In genomic region chr20:56469077-56469449, GRCh38 we compare ENCODE assay signal across 8 cellular contexts. TPM values are rescaled to one million over a fixed set of nuclear protein-coding genes. Genes with fewer than 3 reads are reported as not detected.
A peak's percentile ranks its signal among the peaks of the same experiment; 100 is the strongest.
DNase-seq lines count a peak whose midpoint lies in the region; ATAC-seq and TF ChIP-seq lines count a peak whose summit lies in the region.

No MANE protein-coding gene starts in this region.

- CTCF ChIA-PET in CD8-positive, alpha-beta T cell (lab: Charles Lee): interaction anchor here (1.1 to 2.0 kb wide), 4 partner anchors 22 to 68 kb away, joined by 3 to 6 read pairs (median 4); partner anchors contain the start of gene CASS4
- CTCF ChIA-PET in PC-9 (lab: Charles Lee): no interaction called here

- H3K27ac Mint-ChIP-seq in CD8-positive, alpha-beta T cell: peak overlapping the region; percentile 100

- TF ChIP-seq CTCF in CD8-positive, alpha-beta T cell (IDR thresholded peaks at IDR 0.05): no peak
- TF ChIP-seq CTCF in PC-9 (conservative IDR thresholded peaks at IDR 0.05) (no peak), epithelial cell of esophagus (IDR thresholded peaks at IDR 0.05; ENCODE audit: insufficient read depth, low read depth, low read length, missing control alignments) (no peak), osteoblast (IDR thresholded peaks at IDR 0.05; ENCODE audit: extremely low read depth, low read depth, low read length) (no peak)

- no peaks in the 10 kb centered on the region; the same call in 1 of the 2 replicates for H3F3A ChIP-seq in PC-9 (ENCODE audit: insufficient read depth, low read depth)

- peaks cover 41% of the 10 kb centered on the region for H3K4me1 Mint-ChIP-seq in CD8-positive, alpha-beta T cell (ENCODE audit: low read depth)

- peaks cover 24% of the 10 kb centered on the region for H3K4me1 ChIP-seq in CD8-positive, alpha-beta T cell (ENCODE audit: insufficient read depth, low read length)
- peaks cover 17% of the 10 kb centered on the region for H3K4me1 ChIP-seq in PC-9 (replicated peaks; ENCODE audit: insufficient read depth)
- peaks cover 17% of the 10 kb centered on the region for H3K4me1 ChIP-seq in osteoblast (ENCODE audit: insufficient read depth, low read length)

- H3K9me3 ChIP-seq in CD8-positive, alpha-beta T cell (ENCODE audit: low read length): no peaks in the 10 kb centered on the region
- no peaks in the 10 kb centered on the region for H3K9me3 ChIP-seq in PC-9 (ENCODE audit: insufficient read depth, low read depth)
- no peaks in the 10 kb centered on the region for H3K9me3 ChIP-seq in osteoblast (ENCODE audit: low read depth, low read length)

- no peaks in the 10 kb centered on the region for H4K20me1 ChIP-seq in PC-9 (ENCODE audit: insufficient read depth)
- no peaks in the 10 kb centered on the region for H4K20me1 ChIP-seq in osteoblast (ENCODE audit: insufficient read depth, low read length)

- peaks cover 29% of the 10 kb centered on the region for H3K36me3 Mint-ChIP-seq in CD8-positive, alpha-beta T cell

- no peak for ATAC-seq in CD8-positive, alpha-beta T cell
- ATAC-seq in HG02884 (IDR thresholded peaks at IDR 0.05; ENCODE audit: unreplicated experiment): no peak
- no peak for ATAC-seq in GM21619 (IDR thresholded peaks at IDR 0.05; ENCODE audit: unreplicated experiment)
- no peak for ATAC-seq in GM21360 (IDR thresholded peaks at IDR 0.05; ENCODE audit: unreplicated experiment)
- no peak for ATAC-seq in HG03457 (IDR thresholded peaks at IDR 0.05; ENCODE audit: unreplicated experiment)

- H2AFZ ChIP-seq in PC-9: peak overlapping the region; percentile 92
- no peak overlapping the region for H2AFZ ChIP-seq in osteoblast (ENCODE audit: low read length)

- H3K4me2 ChIP-seq in PC-9 (peak overlapping the region; percentile 95), osteoblast (ENCODE audit: insufficient read depth, low read length) (peak overlapping the region; percentile 91)

- no peaks in the 10 kb centered on the region for H3K27me3 ChIP-seq in CD8-positive, alpha-beta T cell (ENCODE audit: insufficient read depth, low read length)
- H3K27me3 ChIP-seq in PC-9 (ENCODE audit: insufficient read depth, low read depth): no peaks in the 10 kb centered on the region
- no peaks in the 10 kb centered on the region for H3K27me3 ChIP-seq in osteoblast (ENCODE audit: insufficient read depth, low read length)

- POLR2A ChIA-PET in CD8-positive, alpha-beta T cell (lab: Charles Lee): interaction anchor here (2.6 to 2.8 kb wide), 2 partner anchors 57 to 77 kb away, joined by 9 to 19 read pairs; partner anchors contain the start of genes AURKA, CASS4 and CSTF1
- POLR2A ChIA-PET in PC-9 (lab: Charles Lee; ENCODE audit: unreplicated experiment): no interaction called here

- intact Hi-C loops in CD8-positive, alpha-beta T cell (cut with DNase I, micrococcal nuclease): loop anchor here in 1 of 2 experiments (2.0 to 10.0 kb wide), 3 partner anchors 68 to 1246 kb away; partner anchors contain the start of genes PMEPA1 and RAE1
- intact Hi-C loops in PC-9 (cut with micrococcal nuclease; ENCODE audit: unreplicated experiment): loop anchor here (2.0 kb wide), 2 partner anchors 68 to 76 kb away; partner anchors contain the start of genes AURKA and CSTF1

- peaks cover 12% of the 10 kb centered on the region for H3K36me3 ChIP-seq in CD8-positive, alpha-beta T cell (ENCODE audit: insufficient read depth, low read length)
- H3K36me3 ChIP-seq in PC-9 (ENCODE audit: low read depth) (peaks cover 9% of the 10 kb centered on the region; the same call in 1 of the 2 replicates), osteoblast (ENCODE audit: insufficient read depth, low read length) (peaks cover 12% of the 10 kb centered on the region)

- H3K4me3 Mint-ChIP-seq in CD8-positive, alpha-beta T cell: peak overlapping the region; percentile 97

- H3K9me3 Mint-ChIP-seq in CD8-positive, alpha-beta T cell: no peaks in the 10 kb centered on the region

- DNase-seq in CD8-positive, alpha-beta T cell: no peak
- DNase-seq in PC-9: no peak
- DNase-seq in epithelial cell of esophagus (ENCODE audit: low read depth): no peak
- DNase-seq in osteoblast (ENCODE audit: insufficient read length, low spot score, missing footprints): no peak

- H3K9me2 ChIP-seq in PC-9 (ENCODE audit: insufficient read depth): no peaks in the 10 kb centered on the region

- H3K27ac ChIP-seq in CD8-positive, alpha-beta T cell (ENCODE audit: low read depth, low read length): peak overlapping the region; percentile 95
- H3K27ac ChIP-seq in PC-9: 0 out of 2 replicates have a peak overlapping the region, but pooled peaks have one; percentile 16
- peak overlapping the region; percentile 97 for H3K27ac ChIP-seq in osteoblast (ENCODE audit: low read depth, low read length)

- H3K79me2 ChIP-seq in PC-9 (ENCODE audit: low read depth) (peaks cover 26% of the 10 kb centered on the region), osteoblast (ENCODE audit: insufficient read depth, low read length) (peaks cover 45% of the 10 kb centered on the region)

- BruUV-seq in PC-9 (replicated peaks; lab: Mats Ljungman, UMichigan): no TSS peak

- H3K27me3 Mint-ChIP-seq in CD8-positive, alpha-beta T cell (ENCODE audit: low read depth): no peaks in the 10 kb centered on the region

- H3K4me3 ChIP-seq in CD8-positive, alpha-beta T cell (ENCODE audit: low read depth, low read length): peak overlapping the region; percentile 94
- H3K4me3 ChIP-seq in PC-9: peak overlapping the region; percentile 86
- peak overlapping the region; percentile 71 for H3K4me3 ChIP-seq in epithelial cell of esophagus (ENCODE audit: low read length)
- H3K4me3 ChIP-seq in osteoblast (ENCODE audit: insufficient read depth, low read length): peak overlapping the region; percentile 97

RNA-seq across cellular contexts. Expression of gene RTF2, which starts 0.6 kb away (rescaled TPM):
- total RNA-seq in CD8-positive, alpha-beta T cell: 10 to 100 TPM; 56.5 to 57.6 TPM
- total RNA-seq in PC-9 (2021) (96.2 and 108 TPM in 2 replicates), osteoblast (69.1 and 69.8 TPM in 2 replicates)

RNA-seq across cellular contexts. Expression of gene FAM209A, which starts 55.5 kb away (rescaled TPM):
- total RNA-seq in CD8-positive, alpha-beta T cell: 1 to 10 TPM; 7.4 to 7.7 TPM
- total RNA-seq in PC-9 (2021): not detected in 2 replicates
- under 0.01 TPM in 1 of 2 replicates, not detected in the other for total RNA-seq in osteoblast

RNA-seq across cellular contexts. Expression of gene CASS4, which starts 57.0 kb away (rescaled TPM):
- 10 to 100 TPM; 23.5 to 26.0 TPM for total RNA-seq in CD8-positive, alpha-beta T cell
- 0.15 TPM in 1 of 2 replicates, not detected in the other for total RNA-seq in PC-9 (2021)
- under 0.01 TPM in 2 replicates for total RNA-seq in osteoblast

Comparison
In these comparisons a context has a peak if more than half of its experiments do, and no peak if none do; other contexts are left out.
1. H3K27ac ChIP-seq: peak in every context shown above with its lines; median percentile 97 in osteoblast; 95 in CD8-positive, alpha-beta T cell; 16 in PC-9.
2. RNA of gene CASS4, which starts 57.0 kb away (total RNA-seq): 23.5 to 26.0 TPM in CD8-positive, alpha-beta T cell; 0.15 TPM in PC-9 and under 0.01 TPM in osteoblast; every median in the first group is over 10 times any median in the second.
3. Peak in every context shown above with its lines, with median percentiles within 50 percentile points of each other: H3K4me3 ChIP-seq.